Comparison of ENCODE assay signal across 11 cellular contexts in genomic region chr1:10509823-10510509, GRCh38. TPM values are rescaled to one million over a fixed set of nuclear protein-coding genes. Genes with fewer than 3 reads are reported as not detected.
DNase-seq lines count a peak whose midpoint lies in the region; ATAC-seq, FAIRE-seq and TF ChIP-seq lines count a peak whose summit lies in the region.
"Had no signal": no experiment of that assay in that cellular context is flagged by ENCODE, and none has a peak within 500 bp of the region (broad histone marks: within the 10 kb centered on the region; RNA-seq: fewer than 3 reads in every experiment).

No MANE protein-coding gene starts in this region.

- H3K9me3 Mint-ChIP-seq in CD4-positive, alpha-beta T cell = no peaks in the 10 kb centered on the region
- no peaks in the 10 kb centered on the region for H3K9me3 Mint-ChIP-seq in naive thymus-derived CD8-positive, alpha-beta T cell
- H3K9me3 Mint-ChIP-seq: naive B cell had no signal

- H3K27ac Mint-ChIP-seq in CD4-positive, alpha-beta T cell = peak overlapping the region; percentile 83
- peak overlapping the region in 9 of 10 donors; percentile 78 to 94 (median 85) for H3K27ac Mint-ChIP-seq in naive thymus-derived CD8-positive, alpha-beta T cell

- H3K4me3 ChIP-seq in GM12878 = 0 out of 2 replicates have a peak overlapping the region, but pooled peaks have one; percentile 11

- H2AFZ ChIP-seq in GM12878 (ENCODE audit: control insufficient read depth, low read depth, low read length) = no peak overlapping the region

- no peaks in the 10 kb centered on the region for H3K9me3 ChIP-seq in CD4-positive, alpha-beta T cell (ENCODE audit: control insufficient read depth, low read length)
- H3K9me3 ChIP-seq in GM12878 (replicated peaks; ENCODE audit: control insufficient read depth, insufficient read depth, low read length) = no peaks in the 10 kb centered on the region

- H3K4me1 ChIP-seq in GM12878 (ENCODE audit: control insufficient read depth, insufficient read depth, low read length) = peaks cover 51% of the 10 kb centered on the region

- TF ChIP-seq EP300 in GM12878 (IDR thresholded peaks at IDR 0.05; ENCODE audit: borderline replicate concordance in 1 of 2, control insufficient read depth in 1 of 2, low read depth in 2 of 2, low read length in 2 of 2) = no peak

- peak overlapping the region; percentile 5; the same call in 1 of the 2 replicates for H3K9ac ChIP-seq in GM12878 (ENCODE audit: control insufficient read depth, insufficient read depth, low read length)

- SMC1A ChIA-PET in GM12878 (lab: Charles Lee; ENCODE audit: uncharacterized antibody, unreplicated experiment) = interaction anchor here (0.6 to 5.3 kb wide), 9 partner anchors 11 to 531 kb away, joined by 3 to 71 read pairs (median 4); no protein-coding TSS in a partner anchor

- peak overlapping the region; percentile 75 for H3K4me3 Mint-ChIP-seq in CD4-positive, alpha-beta T cell
- H3K4me3 Mint-ChIP-seq in naive thymus-derived CD8-positive, alpha-beta T cell = peak overlapping the region in 8 of 10 donors; percentile 65 to 87 (median 76)

- no peak for DNase-seq in CD4-positive, alpha-beta T cell
- DNase-seq in NCI-H1417 treated with DMSO at 0.1 percent for 48 hours (lab: John Stamatoyannopoulos, UW) (peak; percentile 49), GM12878 (ENCODE audit: low read depth, low spot score) (no peak), DMS79 treated with DMSO at 0.1 percent for 48 hours (lab: John Stamatoyannopoulos, UW) (no peak), GM20000 (ENCODE audit: low spot score) (no peak), NOMO-1 treated with dmso at 0.1 percent for 144 hours (lab: John Stamatoyannopoulos, UW; ENCODE audit: unreplicated experiment) (no peak)
- DNase-seq in naive thymus-derived CD8-positive, alpha-beta T cell = no peak
- DNase-seq: naive B cell, NCI-H1694, SHP77 treated with DMSO at 0.1 percent for 48 hours had no signal

- no peak for TF ChIP-seq POLR2A in GM12878 (IDR thresholded peaks at IDR 0.05; ENCODE audit: low read depth, low read length)

- no peaks in the 10 kb centered on the region for H3K27me3 ChIP-seq in CD4-positive, alpha-beta T cell (ENCODE audit: control insufficient read depth, insufficient read depth, low read length)
- H3K27me3 ChIP-seq in GM12878 (replicated peaks in 1 of 2; ENCODE audit: control insufficient read depth in 2 of 2, insufficient read depth in 2 of 2, low read length in 1 of 2) = no peaks in the 10 kb centered on the region

- CTCF ChIA-PET in CD4-positive, alpha-beta T cell (lab: Charles Lee) = interaction anchor here (1.7 to 9.0 kb wide), 2 partner anchors 14 to 80 kb away, joined by 4 to 126 read pairs; partner anchors contain the start of gene CENPS
- CTCF ChIA-PET in GM12878 (lab: Yijun Ruan, JAX) = interaction anchor here (0.6 to 6.4 kb wide), 11 partner anchors 10 to 1226 kb away, joined by 3 to 117 read pairs (median 4); partner anchors contain the start of gene AGTRAP

- in situ Hi-C loops in GM12878 (cut with MboI) = loop anchor here (5.0 kb wide), 2 partner anchors 362 to 432 kb away; no protein-coding TSS in a partner anchor

- TF ChIP-seq RAD21 in GM12878 (IDR thresholded peaks at IDR 0.05; ENCODE audit: insufficient read depth, low read depth, low read length) = no peak

- H3K4me2 ChIP-seq in GM12878 (ENCODE audit: control insufficient read depth, insufficient read depth) = peak overlapping the region; percentile 69

- peaks cover 74% of the 10 kb centered on the region for H3K4me1 Mint-ChIP-seq in CD4-positive, alpha-beta T cell (ENCODE audit: low read depth)
- H3K4me1 Mint-ChIP-seq in naive thymus-derived CD8-positive, alpha-beta T cell = peaks cover 24 to 79% (median 67%) of the 10 kb centered on the region in 4 donors

- intact Hi-C loops in CD4-positive, alpha-beta T cell (cut with DNase I, micrococcal nuclease) = loop anchor here (5.0 to 10.0 kb wide), 4 partner anchors 125 to 432 kb away; no protein-coding TSS in a partner anchor
- intact Hi-C loops in GM12878 (cut with micrococcal nuclease; ENCODE audit: unreplicated experiment) = loop anchor here (5.0 to 10.0 kb wide), 3 partner anchors 95 to 455 kb away; no protein-coding TSS in a partner anchor

- H4K20me1 ChIP-seq in GM12878 (ENCODE audit: control insufficient read depth, insufficient read depth) = no peaks in the 10 kb centered on the region

- H3K27ac ChIP-seq in CD4-positive, alpha-beta T cell (ENCODE audit: low read depth, low read length) = peak overlapping the region; percentile 70
- H3K27ac ChIP-seq in GM12878 (ENCODE audit: control insufficient read depth, insufficient read depth) = peak overlapping the region; percentile 98

- RAD21 ChIA-PET in GM12878 (lab: Charles Lee; ENCODE audit: unreplicated experiment) = interaction anchor here (1.1 to 2.5 kb wide), 3 partner anchors 15 to 476 kb away, joined by 3 to 20 read pairs (median 4); partner anchors contain the start of gene CENPS

- POLR2A ChIA-PET in CD4-positive, alpha-beta T cell (lab: Charles Lee) = interaction anchor here (1.4 to 4.9 kb wide), 3 partner anchors 14 to 35 kb away, joined by 8 to 33 read pairs (median 20); partner anchors contain the start of gene PEX14
- POLR2A ChIA-PET in GM12878 (lab: Charles Lee) = no interaction called here
- POLR2A ChIA-PET in naive thymus-derived CD8-positive, alpha-beta T cell (lab: Charles Lee) = interaction anchor here (0.6 to 2.0 kb wide), 3 partner anchors 12 to 503 kb away, joined by 3 to 8 read pairs (median 5); partner anchors contain the start of gene TARDBP

- BruUV-seq in GM12878 (replicated peaks; lab: Mats Ljungman, UMichigan) = no TSS peak

- peaks cover 1 to 3% of the 10 kb centered on the region in 2 experiments; a peak in 1 of 4 replicates for H3K36me3 ChIP-seq in GM12878 (ENCODE audit: control insufficient read depth in 2 of 2, insufficient read depth in 2 of 2, low read length in 1 of 2)

- H3K79me2 ChIP-seq in GM12878 (ENCODE audit: control insufficient read depth, insufficient read depth, low read length) = peaks cover 51% of the 10 kb centered on the region

- TF ChIP-seq CTCF in CD4-positive, alpha-beta T cell (IDR thresholded peaks at IDR 0.05) = no peak
- TF ChIP-seq CTCF in GM12878 (IDR thresholded peaks at IDR 0.05 in 2 of 3, conservative IDR thresholded peaks at IDR 0.05 in 1 of 3; ENCODE audit: control insufficient read depth in 2 of 3, extremely low read depth in 1 of 3, insufficient read depth in 1 of 3, low read depth in 3 of 3, low read length in 3 of 3) = no peak
- TF ChIP-seq CTCF in GM20000 (IDR thresholded peaks at IDR 0.05; ENCODE audit: extremely low read depth, missing control alignments) = no peak

- 67% methylated on average over 6 of the region's 6 CpGs for WGBS in GM12878 (ENCODE audit: insufficient coverage, insufficient replicate concordance, low lambda C conversion rate, missing lambda C conversion rate)

- no peak for FAIRE-seq in GM12878 (lab: Jason Lieb, UNC)

- H3K36me3 Mint-ChIP-seq in CD4-positive, alpha-beta T cell (ENCODE audit: low read depth) = no peaks in the 10 kb centered on the region
- peaks cover 0 to 5% (median 0%) of the 10 kb centered on the region in 3 donors for H3K36me3 Mint-ChIP-seq in naive thymus-derived CD8-positive, alpha-beta T cell
- H3K36me3 Mint-ChIP-seq: naive B cell had no signal

- H3K27me3 Mint-ChIP-seq in CD4-positive, alpha-beta T cell = no peaks in the 10 kb centered on the region
- no peaks in the 10 kb centered on the region for H3K27me3 Mint-ChIP-seq in naive thymus-derived CD8-positive, alpha-beta T cell
- H3K27me3 Mint-ChIP-seq: naive B cell had no signal

- no peak for ATAC-seq in CD4-positive, alpha-beta T cell (ENCODE audit: poor library complexity)
- no peak for ATAC-seq in GM12878
- no peak for ATAC-seq in naive thymus-derived CD8-positive, alpha-beta T cell
- no peak for ATAC-seq in GM18867 (IDR thresholded peaks at IDR 0.05; ENCODE audit: unreplicated experiment)

RNA-seq across cellular contexts. Expression of gene PEX14, which starts 35.2 kb away (rescaled TPM):
- total RNA-seq in CD4-positive, alpha-beta T cell = 10 to 100 TPM; 13.3 to 14.8 TPM
- 20.9 and 23.3 TPM in 2 replicates for total RNA-seq in GM12878 (2013; cell fraction: nucleolus; rRNA removed)
- total RNA-seq in GM12878 (2014; rRNA removed) = 14.1 and 14.6 TPM in 2 replicates
- 7.6 and 11.3 TPM in 2 replicates for total RNA-seq in GM12878 (2014; rRNA removed; fragmentation: Illumina TruSeq; extraction: Trizol)
- 21.5 and 21.9 TPM in 2 replicates for total RNA-seq in GM12878 (2021)
- polyA plus RNA-seq in GM12878 (2011; ENCODE audit: low read depth) = 5.1 TPM
- polyA plus RNA-seq in GM12878 (2011; rRNA removed) = 4.0 and 6.0 TPM in 2 replicates
- 8.3 and 10.1 TPM in 2 replicates for polyA plus RNA-seq in GM12878 (2011; cell fraction: cytosol; rRNA removed)
- polyA plus RNA-seq in GM12878 (2011; cell fraction: nucleus; rRNA removed) = 19.6 and 30.4 TPM in 2 replicates
- 15.9 and 16.2 TPM in 2 replicates for polyA plus RNA-seq in GM12878 (2012)
- polyA plus RNA-seq in GM12878 (2014; fragmentation: Illumina TruSeq; extraction: Trizol) = 3.3 and 10.7 TPM in 2 replicates
- polyA plus RNA-seq in GM12878 (2014; fragmentation: Nextera tagmentation; extraction: Ambion mirVana) = 1 to 10 TPM; 1.4 to 1.5 TPM
- 12.8 and 15.6 TPM in 2 replicates for polyA plus RNA-seq in GM12878 (2014; rRNA removed)
- 10 to 100 TPM; 20.6 to 23.2 TPM for polyA plus RNA-seq in GM12878 (2016; fragmentation: Nextera tagmentation; extraction: Ambion mirVana)
- polyA minus RNA-seq in GM12878 (2011; rRNA and poly(A)+ RNA removed) = 3.2 and 8.4 TPM in 2 replicates
- 5.2 and 7.4 TPM in 2 replicates for polyA minus RNA-seq in GM12878 (2011; cell fraction: cytosol; rRNA and poly(A)+ RNA removed)
- polyA minus RNA-seq in GM12878 (2011; cell fraction: nucleus; rRNA and poly(A)+ RNA removed) = 8.6 and 14.5 TPM in 2 replicates
- 10 to 100 TPM; 23.7 TPM for total RNA-seq in naive thymus-derived CD8-positive, alpha-beta T cell
- polyA plus RNA-seq in naive thymus-derived CD8-positive, alpha-beta T cell = 1 to 10 TPM; 3.3 to 5.5 (median 4.6) TPM

RNA-seq across cellular contexts. Expression of gene DFFA, which starts 37.6 kb away (rescaled TPM):
- total RNA-seq in CD4-positive, alpha-beta T cell = 1 to 10 TPM; 7.4 to 9.1 TPM
- 39.4 and 39.5 TPM in 2 replicates for total RNA-seq in GM12878 (2013; cell fraction: nucleolus; rRNA removed)
- total RNA-seq in GM12878 (2014; rRNA removed) = 41.2 and 43.3 TPM in 2 replicates
- total RNA-seq in GM12878 (2014; rRNA removed; fragmentation: Illumina TruSeq; extraction: Trizol) = 43.0 and 49.2 TPM in 2 replicates
- total RNA-seq in GM12878 (2021) = 56.0 and 56.4 TPM in 2 replicates
- 14.8 TPM for polyA plus RNA-seq in GM12878 (2011; ENCODE audit: low read depth)
- 32.8 and 38.1 TPM in 2 replicates for polyA plus RNA-seq in GM12878 (2011; rRNA removed)
- polyA plus RNA-seq in GM12878 (2011; cell fraction: cytosol; rRNA removed) = 33.6 and 35.5 TPM in 2 replicates
- polyA plus RNA-seq in GM12878 (2011; cell fraction: nucleus; rRNA removed) = 13.9 and 15.4 TPM in 2 replicates
- polyA plus RNA-seq in GM12878 (2012) = 21.9 and 23.7 TPM in 2 replicates
- 31.7 and 37.4 TPM in 2 replicates for polyA plus RNA-seq in GM12878 (2014; fragmentation: Illumina TruSeq; extraction: Trizol)
- 10 to 100 TPM; 55.6 to 57.3 TPM for polyA plus RNA-seq in GM12878 (2014; fragmentation: Nextera tagmentation; extraction: Ambion mirVana)
- 36.1 and 41.1 TPM in 2 replicates for polyA plus RNA-seq in GM12878 (2014; rRNA removed)
- 10 to 100 TPM; 78.8 to 83.8 TPM for polyA plus RNA-seq in GM12878 (2016; fragmentation: Nextera tagmentation; extraction: Ambion mirVana)
- polyA minus RNA-seq in GM12878 (2011; rRNA and poly(A)+ RNA removed) = 53.0 and 57.9 TPM in 2 replicates
- 11.3 and 12.0 TPM in 2 replicates for polyA minus RNA-seq in GM12878 (2011; cell fraction: cytosol; rRNA and poly(A)+ RNA removed)
- polyA minus RNA-seq in GM12878 (2011; cell fraction: nucleus; rRNA and poly(A)+ RNA removed) = 5.2 and 7.7 TPM in 2 replicates
- total RNA-seq in naive thymus-derived CD8-positive, alpha-beta T cell = 10 to 100 TPM; 30.2 to 33.0 TPM
- 10 to 100 TPM; 18.4 to 42.6 (median 20.9) TPM for polyA plus RNA-seq in naive thymus-derived CD8-positive, alpha-beta T cell
